ENCODE assay signal across 8 cellular contexts in genomic region chr19:42075616-42076374, GRCh38. TPM values are rescaled to one million over a fixed set of nuclear protein-coding genes. Genes with fewer than 3 reads are reported as not detected.
A peak's percentile ranks its signal among the peaks of the same experiment; 100 is the strongest.
DNase-seq lines count a peak whose midpoint lies in the region; ATAC-seq and TF ChIP-seq lines count a peak whose summit lies in the region.

A gene with protein sequence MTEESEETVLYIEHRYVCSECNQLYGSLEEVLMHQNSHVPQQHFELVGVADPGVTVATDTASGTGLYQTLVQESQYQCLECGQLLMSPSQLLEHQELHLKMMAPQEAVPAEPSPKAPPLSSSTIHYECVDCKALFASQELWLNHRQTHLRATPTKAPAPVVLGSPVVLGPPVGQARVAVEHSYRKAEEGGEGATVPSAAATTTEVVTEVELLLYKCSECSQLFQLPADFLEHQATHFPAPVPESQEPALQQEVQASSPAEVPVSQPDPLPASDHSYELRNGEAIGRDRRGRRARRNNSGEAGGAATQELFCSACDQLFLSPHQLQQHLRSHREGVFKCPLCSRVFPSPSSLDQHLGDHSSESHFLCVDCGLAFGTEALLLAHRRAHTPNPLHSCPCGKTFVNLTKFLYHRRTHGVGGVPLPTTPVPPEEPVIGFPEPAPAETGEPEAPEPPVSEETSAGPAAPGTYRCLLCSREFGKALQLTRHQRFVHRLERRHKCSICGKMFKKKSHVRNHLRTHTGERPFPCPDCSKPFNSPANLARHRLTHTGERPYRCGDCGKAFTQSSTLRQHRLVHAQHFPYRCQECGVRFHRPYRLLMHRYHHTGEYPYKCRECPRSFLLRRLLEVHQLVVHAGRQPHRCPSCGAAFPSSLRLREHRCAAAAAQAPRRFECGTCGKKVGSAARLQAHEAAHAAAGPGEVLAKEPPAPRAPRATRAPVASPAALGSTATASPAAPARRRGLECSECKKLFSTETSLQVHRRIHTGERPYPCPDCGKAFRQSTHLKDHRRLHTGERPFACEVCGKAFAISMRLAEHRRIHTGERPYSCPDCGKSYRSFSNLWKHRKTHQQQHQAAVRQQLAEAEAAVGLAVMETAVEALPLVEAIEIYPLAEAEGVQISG (plus strand): TSS chr19:42076166. CDS start chr19:42078607, 2,441 bp downstream.

- H3K36me3 ChIP-seq in MG63 = peaks cover 37% of the 10 kb centered on the region

- H3K14ac ChIP-seq in H9 (ENCODE audit: insufficient read depth, low read length) = peak within 1 kb of the TSS; percentile 98

- no peak within 1 kb of the TSS for H2AFZ ChIP-seq in H9 (ENCODE audit: low read length)

- H2BK20ac ChIP-seq in H9 (ENCODE audit: low read depth, low read length, poor library complexity, severe bottlenecking) = no peak within 1 kb of the TSS

- H3K4me3 Mint-ChIP-seq in H9 = peak within 1 kb of the TSS; percentile 96 to 97
- peak within 1 kb of the TSS; percentile 100 for H3K4me3 Mint-ChIP-seq in natural killer cell treated with Interleukin-12 subunit alpha and Interleukin-12 subunit beta and Interleukin-15 and Interleukin-18, amount 100 ng/mL, for 72 hours

- H3K4ac ChIP-seq in H9 (ENCODE audit: low read depth, low read length) = peak within 1 kb of the TSS; percentile 69

- H3K4me3 ChIP-seq in MG63 (peak within 1 kb of the TSS; percentile 71), fibroblast of pulmonary artery (replicated peaks; ENCODE audit: low read depth, low read length) (peak within 1 kb of the TSS; percentile 81)

- TF ChIP-seq CTCF in H9 (conservative IDR thresholded peaks at IDR 0.05) = no peak
- no peak for TF ChIP-seq CTCF in fibroblast of pulmonary artery (IDR thresholded peaks at IDR 0.05; ENCODE audit: low read length, missing control alignments)

- DNase-seq in ELR (ENCODE audit: low read depth) = peak; percentile 100
- DNase-seq in H9 = peak; percentile 99
- peak; percentile 99 for DNase-seq in MG63
- DNase-seq in SHP77 treated with DMSO at 0.1 percent for 48 hours (lab: John Stamatoyannopoulos, UW) = peak; percentile 96
- DNase-seq in activated effector memory CD4-positive, alpha-beta T cell treated with anti-CD3 and anti-CD28 coated beads, Interleukin-2, amount 50 U/mL, for 16 hours = peak; percentile 99
- DNase-seq in fibroblast of pulmonary artery (ENCODE audit: low read depth) = peak; percentile 99
- peak; percentile 99 for DNase-seq in natural killer cell treated with Interleukin-12 subunit alpha and Interleukin-12 subunit beta and Interleukin-15 and Interleukin-18, amount 100 ng/mL, for 72 hours (ENCODE audit: low spot score)
- peak; percentile 98 for DNase-seq in stimulated activated naive CD8-positive, alpha-beta T cell treated with anti-CD3 and anti-CD28 coated beads, Interleukin-15, Interleukin-2, amounts not matched to agents 100 U/mL and 50 U/mL, for 24 hours

- peaks cover 21% of the 10 kb centered on the region for H3K79me2 ChIP-seq in H9 (ENCODE audit: insufficient read depth, low read length)

- ATAC-seq in natural killer cell treated with Interleukin-12 subunit alpha and Interleukin-12 subunit beta and Interleukin-15 and Interleukin-18, amount 100 ng/mL, for 72 hours = peak; percentile 98
- peak; percentile 98 for ATAC-seq in stimulated activated naive CD8-positive, alpha-beta T cell treated with anti-CD3 and anti-CD28 coated beads, Interleukin-15, Interleukin-2, amounts not matched to agents 100 U/mL and 50 U/mL, for 24 hours

- WGBS in H9 (ENCODE audit: extremely low coverage, insufficient read length, low lambda C conversion rate) = no CpG with 5 or more reads among the region's 80 CpGs

- peak within 1 kb of the TSS; percentile 79 for H3K27ac ChIP-seq in H9 (ENCODE audit: insufficient read length, low read depth, low read length)

- H3T11ph ChIP-seq in H9 (ENCODE audit: low read length) = peak within 1 kb of the TSS; percentile 41

- peak within 1 kb of the TSS; percentile 56 for H4K8ac ChIP-seq in H9 (replicated peaks; ENCODE audit: insufficient read length, low read depth, low read length)

- H3K36me3 Mint-ChIP-seq in H9 (ENCODE audit: insufficient read depth in 1 of 3, low read depth in 3 of 3) = peaks cover 24 to 33% (median 32%) of the 10 kb centered on the region in 3 experiments
- H3K36me3 Mint-ChIP-seq in natural killer cell treated with Interleukin-12 subunit alpha and Interleukin-12 subunit beta and Interleukin-15 and Interleukin-18, amount 100 ng/mL, for 72 hours = peaks cover 9% of the 10 kb centered on the region

- H3K56ac ChIP-seq in H9 (ENCODE audit: insufficient read length, low read depth, low read length) = no peak within 1 kb of the TSS

- H3K4me2 ChIP-seq in H9 (ENCODE audit: insufficient read depth, insufficient read length, low read length) = peak within 1 kb of the TSS; percentile 97

- H3K23ac ChIP-seq in H9 (ENCODE audit: insufficient read length, low read depth, low read length) = peak within 1 kb of the TSS; percentile 41

- peak within 1 kb of the TSS; percentile 99 for H3K18ac ChIP-seq in H9 (ENCODE audit: insufficient read length, low read depth, low read length)

- H3K27ac Mint-ChIP-seq in H9 = peak within 1 kb of the TSS; percentile 100
- peak within 1 kb of the TSS; percentile 99 for H3K27ac Mint-ChIP-seq in natural killer cell treated with Interleukin-12 subunit alpha and Interleukin-12 subunit beta and Interleukin-15 and Interleukin-18, amount 100 ng/mL, for 72 hours

- H2AK5ac ChIP-seq in H9 (ENCODE audit: insufficient read length, low read length) = no peak within 1 kb of the TSS

- H3K27me3 ChIP-seq in H9 (ENCODE audit: insufficient read depth, low read length) (no peaks in the 10 kb centered on the region), MG63 (no peaks in the 10 kb centered on the region)

- H2BK12ac ChIP-seq in H9 (ENCODE audit: insufficient read length, low read depth, low read length) = no peak within 1 kb of the TSS

- peak within 1 kb of the TSS; percentile 52 for H2BK120ac ChIP-seq in H9 (ENCODE audit: low read depth, low read length, poor library complexity, severe bottlenecking)

- H3K9me3 Mint-ChIP-seq in H9 = no peaks in the 10 kb centered on the region
- no peaks in the 10 kb centered on the region for H3K9me3 Mint-ChIP-seq in natural killer cell treated with Interleukin-12 subunit alpha and Interleukin-12 subunit beta and Interleukin-15 and Interleukin-18, amount 100 ng/mL, for 72 hours

- H2BK15ac ChIP-seq in H9 (ENCODE audit: low read depth, low read length) = peak within 1 kb of the TSS; percentile 73; the same call in 1 of the 2 replicates

- H4K5ac ChIP-seq in H9 (ENCODE audit: insufficient read length, low read depth, low read length) = peak within 1 kb of the TSS; percentile 99

- peaks cover 22 to 40% of the 10 kb centered on the region in 2 experiments for H3K4me1 Mint-ChIP-seq in H9
- peaks cover 30 to 35% of the 10 kb centered on the region in 2 donors for H3K4me1 Mint-ChIP-seq in natural killer cell treated with Interleukin-12 subunit alpha and Interleukin-12 subunit beta and Interleukin-15 and Interleukin-18, amount 100 ng/mL, for 72 hours (ENCODE audit: low read depth in 2 of 2)

- no peaks in the 10 kb centered on the region; the same call in 1 of the 2 replicates for H3K27me3 Mint-ChIP-seq in H9 (ENCODE audit: low read depth)
- H3K27me3 Mint-ChIP-seq in natural killer cell treated with Interleukin-12 subunit alpha and Interleukin-12 subunit beta and Interleukin-15 and Interleukin-18, amount 100 ng/mL, for 72 hours = peaks cover 0 to 2% of the 10 kb centered on the region in 2 donors

- H3K4me1 ChIP-seq in H9 (ENCODE audit: insufficient read depth, low read length) = no peaks in the 10 kb centered on the region; the same call in 1 of the 2 replicates

- no peaks in the 10 kb centered on the region for H4K20me1 ChIP-seq in H9 (ENCODE audit: control insufficient read depth, insufficient read depth, insufficient read length)

- peak within 1 kb of the TSS; percentile 73 for H2BK5ac ChIP-seq in H9 (ENCODE audit: insufficient read length, low read length)

- H4K91ac ChIP-seq in H9 (ENCODE audit: insufficient read length, low read depth, low read length) = peak within 1 kb of the TSS; percentile 67

- H3K79me1 ChIP-seq in H9 (ENCODE audit: insufficient read depth, low read depth, low read length, poor library complexity, severe bottlenecking) = peaks cover 13% of the 10 kb centered on the region

- H3K9ac ChIP-seq in H9 (ENCODE audit: extremely low read depth, insufficient read length, low read length) = peak within 1 kb of the TSS; percentile 96

- peaks cover 11% of the 10 kb centered on the region for H3K23me2 ChIP-seq in H9 (ENCODE audit: insufficient read length, low read depth, low read length, poor library complexity, severe bottlenecking)

- H3K9me3 ChIP-seq in H9 (ENCODE audit: control insufficient read depth, low read depth, low read length) = no peaks in the 10 kb centered on the region
- H3K9me3 ChIP-seq in MG63 = no peaks in the 10 kb centered on the region

RNA-seq across cellular contexts. Expression of the gene that starts here (rescaled TPM):
- total RNA-seq in H9 (2021) = 35.6 and 36.3 TPM in 2 replicates
- total RNA-seq in MG63 (2014; rRNA removed; shearing (Covaris generic); ENCODE audit: low replicate concordance) = 18.8 and 20.4 TPM in 2 replicates
- total RNA-seq in natural killer cell treated with Interleukin-12 subunit alpha and Interleukin-12 subunit beta and Interleukin-15 and Interleukin-18, amount 100 ng/mL, for 72 hours = 10 to 100 TPM; 14.2 to 16.1 TPM

Comparison
In these comparisons a context has a peak if more than half of its experiments do, and no peak if none do; other contexts are left out.
1. Peak in every context shown above with its lines: DNase-seq, ATAC-seq, H3K4me3 ChIP-seq and H3K27ac ChIP-seq.